In genomic region chr7:43985904-43986864, GRCh38 we compare ENCODE assay signal across 9 cellular contexts. TPM values are rescaled to one million over a fixed set of nuclear protein-coding genes. Genes with fewer than 3 reads are reported as not detected.
DNase-seq lines count a peak whose midpoint lies in the region; ATAC-seq and TF ChIP-seq lines count a peak whose summit lies in the region.
"Not testable (repeated sequence)": the region's sequence is repeated elsewhere in the genome, so short reads cannot be mapped to it uniquely, and the experiment has no call there.
"Had no signal": no experiment of that assay in that cellular context is flagged by ENCODE, and none has a peak within 500 bp of the region (broad histone marks: within the 10 kb centered on the region; RNA-seq: fewer than 3 reads in every experiment).

No MANE protein-coding gene starts in this region.

- H3K36me3 Mint-ChIP-seq in natural killer cell treated with Interleukin-12 subunit alpha and Interleukin-12 subunit beta and Interleukin-15 and Interleukin-18, amount 100 ng/mL, for 72 hours: not testable (repeated sequence)

- H3K27ac ChIP-seq in HUES6 (ENCODE audit: low read depth, low read length): not testable (repeated sequence)

- H3K9ac ChIP-seq in HUES6 (ENCODE audit: low read length): not testable (repeated sequence)

- H3K4me1 ChIP-seq in HUES6 (ENCODE audit: control insufficient read depth, insufficient read depth, low read length): not testable (repeated sequence)

- H3K27me3 Mint-ChIP-seq in natural killer cell treated with Interleukin-12 subunit alpha and Interleukin-12 subunit beta and Interleukin-15 and Interleukin-18, amount 100 ng/mL, for 72 hours: not testable (repeated sequence)

- not testable (repeated sequence) for H3K9me3 ChIP-seq in HUES6 (ENCODE audit: control insufficient read depth, insufficient read depth, low read depth, low read length)

- H3K36me3 ChIP-seq in HUES6 (ENCODE audit: control insufficient read depth, insufficient read depth, low read length): not testable (repeated sequence)

- H3K27ac Mint-ChIP-seq in natural killer cell treated with Interleukin-12 subunit alpha and Interleukin-12 subunit beta and Interleukin-15 and Interleukin-18, amount 100 ng/mL, for 72 hours: not testable (repeated sequence)

- TF ChIP-seq CTCF in fibroblast of villous mesenchyme (IDR thresholded peaks at IDR 0.05; ENCODE audit: insufficient read depth, low read depth, low read length): peak; percentile 58

- not testable (repeated sequence) for H3K27me3 ChIP-seq in HUES6 (ENCODE audit: control insufficient read depth, insufficient read depth, low read length)

- H3K4me1 Mint-ChIP-seq in natural killer cell treated with Interleukin-12 subunit alpha and Interleukin-12 subunit beta and Interleukin-15 and Interleukin-18, amount 100 ng/mL, for 72 hours (ENCODE audit: low read depth in 2 of 2): not testable (repeated sequence)

- peak overlapping the region; percentile 64 for H3K4me3 Mint-ChIP-seq in natural killer cell treated with Interleukin-12 subunit alpha and Interleukin-12 subunit beta and Interleukin-15 and Interleukin-18, amount 100 ng/mL, for 72 hours

- peak; percentile 65 for ATAC-seq in GM21717 (IDR thresholded peaks at IDR 0.05; ENCODE audit: unreplicated experiment)
- ATAC-seq in natural killer cell treated with Interleukin-12 subunit alpha and Interleukin-12 subunit beta and Interleukin-15 and Interleukin-18, amount 100 ng/mL, for 72 hours: peak; percentile 87 to 92

- H3K9me3 Mint-ChIP-seq in natural killer cell treated with Interleukin-12 subunit alpha and Interleukin-12 subunit beta and Interleukin-15 and Interleukin-18, amount 100 ng/mL, for 72 hours: not testable (repeated sequence)

- DNase-seq in DMS53 treated with DMSO at 0.1 percent for 48 hours (lab: John Stamatoyannopoulos, UW; ENCODE audit: unreplicated experiment): peak; percentile 28
- DNase-seq in T follicular helper cell (ENCODE audit: low read depth): peak; percentile 84
- DNase-seq in activated naive CD4-positive, alpha-beta T cell (lab: John Stamatoyannopoulos, UW): peak; percentile 67 to 92 (median 84)
- DNase-seq in fibroblast of villous mesenchyme (ENCODE audit: low read depth): peak; percentile 68
- peak; percentile 81 for DNase-seq in natural killer cell treated with Interleukin-12 subunit alpha and Interleukin-12 subunit beta and Interleukin-15 and Interleukin-18, amount 100 ng/mL, for 72 hours (ENCODE audit: low spot score)
- DNase-seq in stimulated activated CD8-positive, alpha-beta memory T cell treated with anti-CD3 and anti-CD28 coated beads, Interleukin-4, amount 100 ng/mL, for 48 hours: peak; percentile 96

- H3K4me3 ChIP-seq in HUES6 (ENCODE audit: low read depth, low read length): peak overlapping the region; percentile 54
- not testable (repeated sequence) for H3K4me3 ChIP-seq in fibroblast of villous mesenchyme (ENCODE audit: low read depth, low read length)

RNA-seq across cellular contexts. Expression of gene SPDYE1, which starts 11.5 kb away (rescaled TPM):
- total RNA-seq in fibroblast of villous mesenchyme: not detected in 2 replicates
- not detected for total RNA-seq in natural killer cell treated with Interleukin-12 subunit alpha and Interleukin-12 subunit beta and Interleukin-15 and Interleukin-18, amount 100 ng/mL, for 72 hours
- total RNA-seq: activated CD8-positive, alpha-beta memory T cell treated with anti-CD3 and anti-CD28 coated beads for 36 hours had no signal

RNA-seq across cellular contexts. Expression of gene DBNL, which starts 58.3 kb away (rescaled TPM):
- 87.6 and 97.2 TPM in 2 replicates for total RNA-seq in fibroblast of villous mesenchyme
- 100 to 1,000 TPM; 173 to 202 TPM for total RNA-seq in natural killer cell treated with Interleukin-12 subunit alpha and Interleukin-12 subunit beta and Interleukin-15 and Interleukin-18, amount 100 ng/mL, for 72 hours

RNA-seq across cellular contexts. Expression of gene UBE2D4, which starts 59.9 kb away (rescaled TPM):
- 9.7 and 11.7 TPM in 2 replicates for total RNA-seq in fibroblast of villous mesenchyme
- 10 to 100 TPM; 10.8 to 11.2 TPM for total RNA-seq in natural killer cell treated with Interleukin-12 subunit alpha and Interleukin-12 subunit beta and Interleukin-15 and Interleukin-18, amount 100 ng/mL, for 72 hours

Comparison
In these comparisons a context has a peak if more than half of its experiments do, and no peak if none do; other contexts are left out.
1. DNase-seq: peak in every context shown above with its lines; median percentile 96 in stimulated activated CD8-positive, alpha-beta memory T cell treated with anti-CD3 and anti-CD28 coated beads, Interleukin-4, amount 100 ng/mL, for 48 hours; 84 in T follicular helper cell; 84 in activated naive CD4-positive, alpha-beta T cell; 81 in natural killer cell treated with Interleukin-12 subunit alpha and Interleukin-12 subunit beta and Interleukin-15 and Interleukin-18, amount 100 ng/mL, for 72 hours; 68 in fibroblast of villous mesenchyme; 28 in DMS53 treated with DMSO at 0.1 percent for 48 hours.